Comparison of ENCODE assay signal across 28 cellular contexts in genomic region chr17:48567209-48567608, GRCh38. TPM values are rescaled to one million over a fixed set of nuclear protein-coding genes. Genes with fewer than 3 reads are reported as not detected.
DNase-seq lines count a peak whose midpoint lies in the region; ATAC-seq and TF ChIP-seq lines count a peak whose summit lies in the region.
"Had no signal": no experiment of that assay in that cellular context is flagged by ENCODE, and none has a peak within 500 bp of the region (broad histone marks: within the 10 kb centered on the region; RNA-seq: fewer than 3 reads in every experiment).

No MANE protein-coding gene starts in this region.

- BruUV-seq in Panc1 (replicated peaks; lab: Mats Ljungman, UMichigan): no TSS peak
- no TSS peak for BruUV-seq in MCF 10A (replicated peaks; lab: Mats Ljungman, UMichigan)

- TF ChIP-seq POLR2A in gastroesophageal sphincter (IDR thresholded peaks at IDR 0.05): no peak
- no peak for TF ChIP-seq POLR2A in gastrocnemius medialis (IDR thresholded peaks at IDR 0.05)

- H3K36me3 Mint-ChIP-seq in WTC11 (no peaks in the 10 kb centered on the region), MCF 10A (ENCODE audit: insufficient read depth, unreplicated experiment) (no peaks in the 10 kb centered on the region)
- H3K36me3 Mint-ChIP-seq: activated naive CD4-positive, alpha-beta T cell treated with anti-CD3 and anti-CD28 coated beads, Interleukin-2, amount 50 U/mL, for 72 hours; natural killer cell treated with Interleukin-12 subunit alpha and Interleukin-12 subunit beta and Interleukin-15 and Interleukin-18, amount 100 ng/mL, for 72 hours had no signal

- H3K27me3 Mint-ChIP-seq in WTC11 (ENCODE audit: low read depth) (peaks cover 19% of the 10 kb centered on the region; the same call in 1 of the 2 replicates), MCF 10A (ENCODE audit: insufficient read depth, unreplicated experiment) (no peaks in the 10 kb centered on the region)

- TF ChIP-seq EP300 in gastroesophageal sphincter (IDR thresholded peaks at IDR 0.05): no peak

- H3K36me3 ChIP-seq in Panc1 (ENCODE audit: control insufficient read depth, insufficient read depth, low read length): peaks cover 7% of the 10 kb centered on the region; the same call in 1 of the 2 replicates
- H3K36me3 ChIP-seq in gastroesophageal sphincter: no peaks in the 10 kb centered on the region
- H3K36me3 ChIP-seq in gastrocnemius medialis: no peaks in the 10 kb centered on the region
- H3K36me3 ChIP-seq: pancreas, suprapubic skin had no signal

- peaks cover 95% of the 10 kb centered on the region for H3K4me1 ChIP-seq in Panc1 (ENCODE audit: control insufficient read depth, insufficient read depth, low read length)
- peaks cover 12 to 100% (median 53%) of the 10 kb centered on the region in 3 donors for H3K4me1 ChIP-seq in gastroesophageal sphincter
- peaks cover 0 to 12% of the 10 kb centered on the region in 2 donors for H3K4me1 ChIP-seq in gastrocnemius medialis
- H3K4me1 ChIP-seq: pancreas had no signal

- POLR2A ChIA-PET in HEK293T (lab: Yijun Ruan, JAX) (interaction anchor here (1.2 to 3.0 kb wide), 5 partner anchors 9 to 21 kb away, joined by 4 to 12 read pairs (median 5); no protein-coding TSS in a partner anchor), Panc1 (lab: Charles Lee) (interaction anchor here (0.6 to 0.7 kb wide), 2 partner anchors 11 to 14 kb away, joined by 3 to 7 read pairs; no protein-coding TSS in a partner anchor), WTC11 (lab: Charles Lee) (no interaction called here), MCF 10A (lab: Yijun Ruan, JAX) (interaction anchor here (0.9 kb wide), 1 partner anchor 23 kb away, joined by 3 read pairs; no protein-coding TSS in a partner anchor)

- H3K4me1 Mint-ChIP-seq in WTC11: peaks cover 34% of the 10 kb centered on the region
- no peaks in the 10 kb centered on the region for H3K4me1 Mint-ChIP-seq in MCF 10A (ENCODE audit: insufficient read depth, unreplicated experiment)

- H3K27me3 ChIP-seq in Panc1 (ENCODE audit: control insufficient read depth, insufficient read depth, low read length) (no peaks in the 10 kb centered on the region), gastroesophageal sphincter (no peaks in the 10 kb centered on the region), gastrocnemius medialis (peaks cover 21 to 32% (median 29%) of the 10 kb centered on the region in 3 donors)

- no peaks in the 10 kb centered on the region for H3K9me3 Mint-ChIP-seq in WTC11
- no peaks in the 10 kb centered on the region for H3K9me3 Mint-ChIP-seq in MCF 10A (ENCODE audit: unreplicated experiment)
- H3K9me3 Mint-ChIP-seq: activated naive CD4-positive, alpha-beta T cell treated with anti-CD3 and anti-CD28 coated beads, Interleukin-2, amount 50 U/mL, for 72 hours; activated T-helper 1 cell treated with anti-CD3 and anti-CD28 coated beads, Interleukin-12 subunit alpha, Interleukin-12 subunit beta, Interleukin-2, Interleukin-4 antibody, amounts not matched to agents 30 ng/mL and 10 ng/mL and 1 ng/mL, durations not matched to agents 14 hours and 24 hours and 36 hours; natural killer cell treated with Interleukin-12 subunit alpha and Interleukin-12 subunit beta and Interleukin-15 and Interleukin-18, amount 100 ng/mL, for 72 hours; T-cell had no signal

- H3K4me3 Mint-ChIP-seq in WTC11 (no peak overlapping the region), MCF 10A (ENCODE audit: unreplicated experiment) (no peak overlapping the region)
- H3K4me3 Mint-ChIP-seq: activated CD4-positive, alpha-beta T cell treated with anti-CD3 and anti-CD28 coated beads for 36 hours; activated T-helper 1 cell treated with anti-CD3 and anti-CD28 coated beads, Interleukin-12 subunit alpha, Interleukin-12 subunit beta, Interleukin-2, Interleukin-4 antibody, amounts not matched to agents 30 ng/mL and 10 ng/mL and 1 ng/mL, durations not matched to agents 14 hours and 24 hours and 36 hours; natural killer cell treated with Interleukin-12 subunit alpha and Interleukin-12 subunit beta and Interleukin-15 and Interleukin-18, amount 100 ng/mL, for 72 hours; T-cell had no signal

- WGBS in gastroesophageal sphincter (ENCODE audit: low coverage in 1 of 2), 2 donors: 34% methylated on average over 4 of the region's 6 CpGs; no CpG with 5 or more reads in 1 of the 2 donors

- CTCF ChIA-PET in HEK293T (lab: Yijun Ruan, JAX) (interaction anchor here (1.2 to 1.8 kb wide), 2 partner anchors 20 to 66 kb away, joined by 3 to 8 read pairs; no protein-coding TSS in a partner anchor), Panc1 (lab: Charles Lee) (no interaction called here), WTC11 (lab: Charles Lee) (interaction anchor here (0.8 to 1.0 kb wide), 3 partner anchors 21 to 104 kb away, joined by 3 to 8 read pairs (median 3); no protein-coding TSS in a partner anchor), MCF 10A (lab: Yijun Ruan, JAX) (no interaction called here)

- TF ChIP-seq CTCF in Panc1 (IDR thresholded peaks at IDR 0.05): no peak
- no peak for TF ChIP-seq CTCF in gastroesophageal sphincter (IDR thresholded peaks at IDR 0.05)
- TF ChIP-seq CTCF in gastrocnemius medialis (IDR thresholded peaks at IDR 0.05 in 4 of 5, conservative IDR thresholded peaks at IDR 0.05 in 1 of 5): no peak
- no peak for TF ChIP-seq CTCF in WTC11 (IDR thresholded peaks at IDR 0.05)
- no peak for TF ChIP-seq CTCF in MCF 10A (IDR thresholded peaks at IDR 0.05; ENCODE audit: unreplicated experiment)

- H3K27ac ChIP-seq in Panc1 (ENCODE audit: low read length) (peak overlapping the region; percentile 97), gastroesophageal sphincter (peak overlapping the region; percentile 97 to 98 (median 97)), gastrocnemius medialis (peak overlapping the region in 3 of 4 donors; percentile 56 to 78 (median 57))
- H3K27ac ChIP-seq: pancreas, suprapubic skin had no signal

- ATAC-seq in Panc1 (no peak), gastroesophageal sphincter (no peak), gastrocnemius medialis (no peak), WTC11 (no peak)
- ATAC-seq: activated CD4-positive, alpha-beta T cell treated with anti-CD3 and anti-CD28 coated beads for 36 hours; activated naive CD4-positive, alpha-beta T cell treated with anti-CD3 and anti-CD28 coated beads, Interleukin-2, amount 50 U/mL, for 72 hours; HCT116; natural killer cell treated with Interleukin-12 subunit alpha and Interleukin-12 subunit beta and Interleukin-15 and Interleukin-18, amount 100 ng/mL, for 72 hours; pancreas; sciatic nerve; T-cell had no signal

- no peak for DNase-seq in HEK293T (ENCODE audit: extremely low spot score)
- DNase-seq in Panc1 (ENCODE audit: low read depth, low spot score): no peak
- DNase-seq in gastrocnemius medialis: no peak
- DNase-seq in WTC11 (ENCODE audit: low spot score): no peak
- DNase-seq in MCF 10A (ENCODE audit: unreplicated experiment): no peak
- DNase-seq in stimulated activated CD4-positive, alpha-beta T cell treated with anti-CD3 and anti-CD28 coated beads, Interleukin-1b, Interleukin-23, amount 100 ng/mL, for 48 hours: no peak
- no peak for DNase-seq in activated gamma-delta T cell treated with Interleukin-2 at 50 U/mL for 16 hours
- DNase-seq: activated CD4-positive, alpha-beta T cell treated with anti-CD3 and anti-CD28 coated beads for 36 hours; aorta; DMS 273 treated with DMSO at 0.1 percent for 48 hours; NCI-H1048; NCI-H187; NCI-H774; pancreas; SIG-M5; T-cell had no signal

- H3K27ac Mint-ChIP-seq in WTC11 (no peak overlapping the region), MCF 10A (ENCODE audit: low read depth, unreplicated experiment) (no peak overlapping the region)
- H3K27ac Mint-ChIP-seq: activated CD4-positive, alpha-beta T cell treated with anti-CD3 and anti-CD28 coated beads for 36 hours; activated naive CD4-positive, alpha-beta T cell treated with anti-CD3 and anti-CD28 coated beads, Interleukin-2, amount 50 U/mL, for 72 hours; activated T-helper 1 cell treated with anti-CD3 and anti-CD28 coated beads, Interleukin-12 subunit alpha, Interleukin-12 subunit beta, Interleukin-2, Interleukin-4 antibody, amounts not matched to agents 30 ng/mL and 10 ng/mL and 1 ng/mL, durations not matched to agents 14 hours and 24 hours and 36 hours; natural killer cell treated with Interleukin-12 subunit alpha and Interleukin-12 subunit beta and Interleukin-15 and Interleukin-18, amount 100 ng/mL, for 72 hours; T-cell had no signal

- in situ Hi-C loops in Panc1 (cut with HindIII; ENCODE audit: low pct_unique_long_range_greater_than_20kb, low sequenced_read_pairs) (no loop called here), gastrocnemius medialis (cut with MboI; ENCODE audit: low sequenced_read_pairs in 4 of 4) (no loop called here)

- H3K4me3 ChIP-seq in Panc1 (ENCODE audit: low read depth in 2 of 2, low read length in 2 of 2): peak overlapping the region in 1 of 2 experiments; percentile 99; a peak in 2 of 4 replicates
- H3K4me3 ChIP-seq in gastroesophageal sphincter: no peak overlapping the region
- H3K4me3 ChIP-seq in gastrocnemius medialis: no peak overlapping the region
- H3K4me3 ChIP-seq: pancreas had no signal

- H3K9me3 ChIP-seq in Panc1 (ENCODE audit: control insufficient read depth, insufficient read depth, low read depth, low read length) (no peaks in the 10 kb centered on the region), gastroesophageal sphincter (no peaks in the 10 kb centered on the region), gastrocnemius medialis (no peaks in the 10 kb centered on the region)
- H3K9me3 ChIP-seq: pancreas, suprapubic skin had no signal

- intact Hi-C loops in Panc1 (cut with micrococcal nuclease; ENCODE audit: unreplicated experiment): no loop called here
- intact Hi-C loops in gastrocnemius medialis (cut with DNase I; ENCODE audit: low total_unique reads): no loop called here
- intact Hi-C loops in MCF 10A (cut with micrococcal nuclease): no loop called here

RNA-seq across cellular contexts. Expression of gene HOXB4, which starts 10.9 kb away (rescaled TPM):
- total RNA-seq in Panc1 (2021; ENCODE audit: unreplicated experiment) (27.9 TPM), gastroesophageal sphincter (10 to 100 TPM in 1 of 4 donors, 1 to 10 TPM in 3; 3.0 to 12.9 (median 6.9) TPM), gastrocnemius medialis (1 to 10 TPM in 1 of 4 donors, under 1 TPM in 3; 0.18 to 1.8 (median 0.51) TPM), WTC11 (2021) (0.04 TPM in 1 of 3 replicates, not detected in the others), MCF 10A (2022) (0.21 and 0.44 TPM in 2 replicates)
- polyA plus RNA-seq in Panc1 (2012; ENCODE audit: insufficient read length): 19.4 TPM

RNA-seq across cellular contexts. Expression of gene HOXB2, which starts 22.3 kb away (rescaled TPM):
- total RNA-seq in Panc1 (2021; ENCODE audit: unreplicated experiment): 70.1 TPM
- 66.6 TPM for polyA plus RNA-seq in Panc1 (2012; ENCODE audit: insufficient read length)
- total RNA-seq in gastroesophageal sphincter: 10 to 100 TPM; 28.7 to 65.2 (median 38.8) TPM
- 10 to 100 TPM in 2 of 4 donors, 1 to 10 TPM in 2; 4.1 to 22.1 (median 10.4) TPM for total RNA-seq in gastrocnemius medialis
- 1.3 to 3.7 TPM (median 2.0 TPM) in 3 replicates for total RNA-seq in WTC11 (2021)
- 3.0 and 4.8 TPM in 2 replicates for total RNA-seq in MCF 10A (2022)
- total RNA-seq: OCI-LY7 had no signal

RNA-seq across cellular contexts. Expression of gene HOXB3, which starts 22.8 kb away (rescaled TPM):
- 127 TPM for total RNA-seq in Panc1 (2021; ENCODE audit: unreplicated experiment)
- 113 TPM for polyA plus RNA-seq in Panc1 (2012; ENCODE audit: insufficient read length)
- 10 to 100 TPM; 11.4 to 48.7 (median 24.2) TPM for total RNA-seq in gastroesophageal sphincter
- total RNA-seq in gastrocnemius medialis: 1 to 10 TPM; 1.3 to 5.5 (median 2.2) TPM
- 0.09 to 0.30 TPM (median 0.11 TPM) in 3 replicates for total RNA-seq in WTC11 (2021)
- total RNA-seq in MCF 10A (2022): 0.79 and 0.88 TPM in 2 replicates

RNA-seq across cellular contexts. Expression of gene HOXB5, which starts 26.4 kb away (rescaled TPM):
- 67.2 TPM for total RNA-seq in Panc1 (2021; ENCODE audit: unreplicated experiment)
- polyA plus RNA-seq in Panc1 (2012; ENCODE audit: insufficient read length): 64.4 TPM
- total RNA-seq in gastroesophageal sphincter: 1 to 10 TPM in 3 of 4 donors, under 1 TPM in 1; 0.27 to 2.7 (median 1.4) TPM
- total RNA-seq in gastrocnemius medialis: not detected
- not detected in 3 replicates for total RNA-seq in WTC11 (2021)
- not detected in 2 replicates for total RNA-seq in MCF 10A (2022)
- total RNA-seq: activated CD4-positive, alpha-beta T cell treated with anti-CD3 and anti-CD28 coated beads for 36 hours; activated CD8-positive, alpha-beta memory T cell treated with anti-CD3 and anti-CD28 coated beads for 36 hours; activated naive CD4-positive, alpha-beta T cell treated with anti-CD3 and anti-CD28 coated beads, Interleukin-2, amount 50 U/mL, for 72 hours; activated T-helper 1 cell treated with anti-CD3 and anti-CD28 coated beads, Interleukin-12 subunit alpha, Interleukin-12 subunit beta, Interleukin-2, Interleukin-4 antibody, amounts not matched to agents 30 ng/mL and 10 ng/mL and 1 ng/mL, durations not matched to agents 14 hours and 24 hours and 36 hours; OCI-LY7; T-cell had no signal

RNA-seq across cellular contexts. Expression of gene HOXB1, which starts 36.4 kb away (rescaled TPM):
- total RNA-seq in Panc1 (2021; ENCODE audit: unreplicated experiment) (not detected), gastroesophageal sphincter (not detected), gastrocnemius medialis (not detected), WTC11 (2021) (0.41 to 0.63 TPM (median 0.55 TPM) in 3 replicates), MCF 10A (2022) (not detected in 2 replicates)
- not detected for polyA plus RNA-seq in Panc1 (2012; ENCODE audit: insufficient read length)
- total RNA-seq: activated CD4-positive, alpha-beta T cell treated with anti-CD3 and anti-CD28 coated beads for 36 hours; activated CD8-positive, alpha-beta memory T cell treated with anti-CD3 and anti-CD28 coated beads for 36 hours; activated naive CD4-positive, alpha-beta T cell treated with anti-CD3 and anti-CD28 coated beads, Interleukin-2, amount 50 U/mL, for 72 hours; activated T-helper 1 cell treated with anti-CD3 and anti-CD28 coated beads, Interleukin-12 subunit alpha, Interleukin-12 subunit beta, Interleukin-2, Interleukin-4 antibody, amounts not matched to agents 30 ng/mL and 10 ng/mL and 1 ng/mL, durations not matched to agents 14 hours and 24 hours and 36 hours; aorta; epithelial cell of proximal tubule; HT1080; kidney epithelial cell; natural killer cell treated with Interleukin-12 subunit alpha and Interleukin-12 subunit beta and Interleukin-15 and Interleukin-18, amount 100 ng/mL, for 72 hours; OCI-LY7; pancreas; sciatic nerve; suprapubic skin; T-cell had no signal
- polyA plus RNA-seq: pancreas had no signal

Comparison
In these comparisons a context has a peak if more than half of its experiments do, and no peak if none do; other contexts are left out.
1. CTCF ChIA-PET loops: an anchor here in HEK293T (1.2 to 1.8 kb wide) and WTC11 (0.8 to 1.0 kb wide); none called in Panc1 and MCF 10A.